Comparison of ENCODE assay signal across 5 cellular contexts in genomic region chr4:40140607-40141006, GRCh38. TPM values are rescaled to one million over a fixed set of nuclear protein-coding genes. Genes with fewer than 3 reads are reported as not detected.
"Had no signal": no experiment of that assay in that cellular context is flagged by ENCODE, and none has a peak within 500 bp of the region (broad histone marks: within the 10 kb centered on the region; RNA-seq: fewer than 3 reads in every experiment).

No MANE protein-coding gene starts in this region.

RNA-seq across cellular contexts. Expression of gene RHOH, which starts 56.2 kb away (rescaled TPM):
- total RNA-seq: endothelial cell of umbilical vein, epithelial cell of proximal tubule, fibroblast of lung, fibroblast of villous mesenchyme, foreskin keratinocyte had no signal
- polyA plus RNA-seq: endothelial cell of umbilical vein, fibroblast of lung, foreskin keratinocyte had no signal
